ENCODE assay signal across 8 cellular contexts in genomic region chr2:97853057-97853456, GRCh38.
DNase-seq lines count a peak whose midpoint lies in the region; ATAC-seq, FAIRE-seq and TF ChIP-seq lines count a peak whose summit lies in the region.
"Not testable (repeated sequence)": the region's sequence is repeated elsewhere in the genome, so short reads cannot be mapped to it uniquely, and the experiment has no call there.

No MANE protein-coding gene starts in this region.

- not testable (repeated sequence) for H2BK15ac ChIP-seq in IMR-90 (ENCODE audit: low read depth, low read length)

- not testable (repeated sequence) for H3K9me2 ChIP-seq in hepatocyte (replicated peaks; ENCODE audit: insufficient read depth)

- H3K18ac ChIP-seq in IMR-90 (ENCODE audit: low read depth, low read length) = not testable (repeated sequence)

- not testable (repeated sequence) for H3K4ac ChIP-seq in IMR-90 (ENCODE audit: low read depth, low read length)

- TF ChIP-seq CTCF in A549 (IDR thresholded peaks at IDR 0.05); IMR-90 (conservative IDR thresholded peaks at IDR 0.05; ENCODE audit: low read depth, low read length); mammary epithelial cell (conservative IDR thresholded peaks at IDR 0.05 in 1 of 2, IDR thresholded peaks at IDR 0.05 in 1 of 2; ENCODE audit: extremely low read depth in 1 of 2, insufficient read depth in 1 of 2, low read depth in 1 of 2, low read length in 2 of 2); fibroblast of lung (conservative IDR thresholded peaks at IDR 0.05 in 1 of 2, IDR thresholded peaks at IDR 0.05 in 1 of 2; ENCODE audit: low read depth in 1 of 2, low read length in 2 of 2); hepatocyte (IDR thresholded peaks at IDR 0.05; ENCODE audit: poor library complexity): not testable (repeated sequence)

- peak overlapping the region; percentile 27; the same call in 2 of the 3 replicates for H3K4me2 ChIP-seq in A549
- H3K4me2 ChIP-seq in IMR-90 (ENCODE audit: low read depth, low read length); mammary epithelial cell (ENCODE audit: insufficient read depth, low read depth, low read length); fibroblast of lung (ENCODE audit: extremely low read depth, insufficient read depth, low read length); hepatocyte: not testable (repeated sequence)

- peaks cover 48% of the 10 kb centered on the region for H3K79me2 ChIP-seq in mammary epithelial cell (ENCODE audit: insufficient read depth, low read length)
- not testable (repeated sequence) for H3K79me2 ChIP-seq in fibroblast of lung (ENCODE audit: control insufficient read depth, insufficient read depth, low read length)
- H3K79me2 ChIP-seq in hepatocyte = peaks cover 16% of the 10 kb centered on the region

- dilution Hi-C loops in IMR-90 (cut with HindIII; ENCODE audit: low sequenced_read_pairs, unreplicated experiment); mammary epithelial cell (cut with HindIII; ENCODE audit: low sequenced_read_pairs): not testable (repeated sequence)

- H4K8ac ChIP-seq in IMR-90 (ENCODE audit: low read depth in 2 of 2, low read length in 2 of 2) = not testable (repeated sequence)

- not testable (repeated sequence) for H4K5ac ChIP-seq in IMR-90 (ENCODE audit: low read depth, low read length)

- not testable (repeated sequence) for H3K4me3 ChIP-seq in A549; IMR-90 (ENCODE audit: insufficient read depth, low read depth, low read length); mammary epithelial cell (replicated peaks in 1 of 3; ENCODE audit: insufficient read depth in 1 of 3, low read depth in 2 of 3, low read length in 3 of 3); fibroblast of lung (replicated peaks in 1 of 4; ENCODE audit: control extremely low read depth in 1 of 4, insufficient read depth in 1 of 4, low read depth in 3 of 4, low read length in 4 of 4); hepatocyte

- H3K27ac ChIP-seq in A549; IMR-90 (ENCODE audit: insufficient read depth, low read length); mammary epithelial cell (ENCODE audit: insufficient read depth, low read depth, low read length); fibroblast of lung (ENCODE audit: insufficient read depth, low read length); hepatocyte: not testable (repeated sequence)

- not testable (repeated sequence) for H3K14ac ChIP-seq in IMR-90 (replicated peaks; ENCODE audit: low read depth, low read length)

- not testable (repeated sequence) for H2AK5ac ChIP-seq in IMR-90 (ENCODE audit: low read depth, low read length)

- CTCF ChIA-PET in A549 (lab: Yijun Ruan, JAX) = interaction anchor here (0.7 kb wide), 1 partner anchor 474 kb away, joined by 3 read pairs; no protein-coding TSS in a partner anchor
- CTCF ChIA-PET in IMR-90 (lab: Yijun Ruan, JAX); mammary epithelial cell (lab: Charles Lee; ENCODE audit: low non-redundant PET): not testable (repeated sequence)

- not testable (repeated sequence) for TF ChIP-seq EP300 in A549 (IDR thresholded peaks at IDR 0.05)

- peak in 1 of 2 experiments; percentile 72; a peak in 3 of 6 replicates for ATAC-seq in A549
- ATAC-seq in IMR-90 (ENCODE audit: low read depth) = not testable (repeated sequence)

- in situ Hi-C loops in IMR-90 (cut with MboI; ENCODE audit: low sequenced_read_pairs); SK-MEL-5 (cut with HindIII; ENCODE audit: low pct_unique_long_range_greater_than_20kb, low sequenced_read_pairs); mammary epithelial cell (cut with MboI; ENCODE audit: low sequenced_read_pairs in 2 of 2): not testable (repeated sequence)

- not testable (repeated sequence) for H3K9ac ChIP-seq in IMR-90 (ENCODE audit: low read depth, low read length); mammary epithelial cell (ENCODE audit: insufficient read depth, low read length); fibroblast of lung (ENCODE audit: insufficient read depth, low read length)

- POLR2A ChIA-PET in A549 (lab: Yijun Ruan, JAX); IMR-90 (lab: Charles Lee; ENCODE audit: unreplicated experiment): not testable (repeated sequence)

- WGBS in A549 (ENCODE audit: missing lambda C conversion rate) = 57% methylated on average over 2 of the region's 4 CpGs
- WGBS in IMR-90 (ENCODE audit: extremely low coverage in 2 of 2, insufficient read length in 1 of 2), 2 experiments = no CpG with 5 or more reads among the region's 4 CpGs
- WGBS in mammary epithelial cell (ENCODE audit: low coverage, missing lambda C conversion rate) = 98% methylated on average over 4 of the region's 4 CpGs
- 96% methylated on average over 4 of the region's 4 CpGs for WGBS in hepatocyte (ENCODE audit: low lambda C conversion rate, missing lambda C conversion rate)

- not testable (repeated sequence) for H3K9me3 ChIP-seq in A549; IMR-90 (ENCODE audit: control insufficient read depth, insufficient read depth, low read length); mammary epithelial cell (replicated peaks; ENCODE audit: insufficient read depth, low read length); fibroblast of lung (ENCODE audit: control insufficient read depth, insufficient read depth, low read depth, low read length); hepatocyte (ENCODE audit: low read depth)

- H2BK20ac ChIP-seq in IMR-90 (ENCODE audit: low read depth, low read length) = not testable (repeated sequence)

- FAIRE-seq in A549 (lab: Jason Lieb, UNC) = not testable (repeated sequence)

- H4K91ac ChIP-seq in IMR-90 (ENCODE audit: insufficient read depth, low read depth, low read length) = not testable (repeated sequence)

- H2AFZ ChIP-seq in IMR-90 (replicated peaks; ENCODE audit: low read length, poor library complexity); mammary epithelial cell (ENCODE audit: low read depth, low read length); fibroblast of lung (ENCODE audit: low read length); hepatocyte: not testable (repeated sequence)

- BruUV-seq in IMR-90 (replicated peaks; lab: Mats Ljungman, UMichigan); mammary epithelial cell (replicated peaks; lab: Mats Ljungman, UMichigan): not testable (repeated sequence)

- DNase-seq in A549 (ENCODE audit: low read depth in 1 of 2, low spot score in 1 of 2) (peak in 1 of 2 experiments; percentile 70), EL (peak; percentile 13), IMR-90 (peak; percentile 37), SK-MEL-5 (ENCODE audit: low read depth, low spot score) (peak; percentile 75), mammary epithelial cell (peak; percentile 67), fibroblast of lung (ENCODE audit: low read depth in 2 of 2) (peak; percentile 15 to 22), hepatocyte (ENCODE audit: low spot score) (peak; percentile 35), mucosa of gallbladder (ENCODE audit: low spot score) (peak; percentile 46)

- not testable (repeated sequence) for H2BK5ac ChIP-seq in IMR-90 (ENCODE audit: low read depth, low read length, poor library complexity, severe bottlenecking)

- H4K20me1 ChIP-seq in IMR-90 (ENCODE audit: insufficient read depth, low read length); mammary epithelial cell (ENCODE audit: insufficient read depth, low read length); fibroblast of lung (ENCODE audit: control insufficient read depth, extremely low read depth, insufficient read depth, low read length); hepatocyte (ENCODE audit: insufficient read depth, poor library complexity, severe bottlenecking): not testable (repeated sequence)

- H3K23ac ChIP-seq in IMR-90 (ENCODE audit: low read depth, low read length) = not testable (repeated sequence)

- not testable (repeated sequence) for H2BK120ac ChIP-seq in IMR-90 (ENCODE audit: low read depth, low read length)

- not testable (repeated sequence) for TF ChIP-seq POLR2A in A549 (IDR thresholded peaks at IDR 0.05; ENCODE audit: low read length); IMR-90 (IDR thresholded peaks at IDR 0.05; ENCODE audit: low read depth, low read length)

- not testable (repeated sequence) for H3K9me1 ChIP-seq in IMR-90 (ENCODE audit: insufficient read depth, low read length)

- not testable (repeated sequence) for H3K56ac ChIP-seq in IMR-90 (ENCODE audit: extremely low read depth, insufficient read depth, low read length)

- peaks cover 3 to 20% of the 10 kb centered on the region in 2 experiments; a peak in 2 of 4 replicates for H3K79me1 ChIP-seq in IMR-90 (ENCODE audit: low read depth in 1 of 2, low read length in 2 of 2)

- peaks cover 14% of the 10 kb centered on the region for H3K4me1 ChIP-seq in A549
- H3K4me1 ChIP-seq in IMR-90 (ENCODE audit: control insufficient read depth, insufficient read depth, low read length); fibroblast of lung (ENCODE audit: control insufficient read depth, extremely low read depth, insufficient read depth, low read length); hepatocyte (ENCODE audit: insufficient read depth): not testable (repeated sequence)
- peaks cover 31% of the 10 kb centered on the region for H3K4me1 ChIP-seq in mammary epithelial cell (ENCODE audit: insufficient read depth, low read length)

- intact Hi-C loops in IMR-90 (cut with micrococcal nuclease); mammary epithelial cell (cut with micrococcal nuclease): not testable (repeated sequence)

- TF ChIP-seq RAD21 in A549 (conservative IDR thresholded peaks at IDR 0.05 in 1 of 2, IDR thresholded peaks at IDR 0.05 in 1 of 2); IMR-90 (IDR thresholded peaks at IDR 0.05; ENCODE audit: low read length): not testable (repeated sequence)

- not testable (repeated sequence) for H3K36me3 ChIP-seq in IMR-90 (ENCODE audit: control insufficient read depth, insufficient read depth, low read length); mammary epithelial cell (ENCODE audit: insufficient read depth, low read length); fibroblast of lung (ENCODE audit: control insufficient read depth, insufficient read depth, low read length); hepatocyte (replicated peaks; ENCODE audit: insufficient read depth, low read depth)

- not testable (repeated sequence) for H3K27me3 ChIP-seq in IMR-90 (ENCODE audit: control insufficient read depth, insufficient read depth, low read length); mammary epithelial cell (ENCODE audit: insufficient read depth, low read length); fibroblast of lung (ENCODE audit: control insufficient read depth, insufficient read depth, low read length); hepatocyte

- not testable (repeated sequence) for H2AK9ac ChIP-seq in IMR-90 (replicated peaks; ENCODE audit: low read depth, low read length, poor library complexity)
